In the genomic region with DNA sequence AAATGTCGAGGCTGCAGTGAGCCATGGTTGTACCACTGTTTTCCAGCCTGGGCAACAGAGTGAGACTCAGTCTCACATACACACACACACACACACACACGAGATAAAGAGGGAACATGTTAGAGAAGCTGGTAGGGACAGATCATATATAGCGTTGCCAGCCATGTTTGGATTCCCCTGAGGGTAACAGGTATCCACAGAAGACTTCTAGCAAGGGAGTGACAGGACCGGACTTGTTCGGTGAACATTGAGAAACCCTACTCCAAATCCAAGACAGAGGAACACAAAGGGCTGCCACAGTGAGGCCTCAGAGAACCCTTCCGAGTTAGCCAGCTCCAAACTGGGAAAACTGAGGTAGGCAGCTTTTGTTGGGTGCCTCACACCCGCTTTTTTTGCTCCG, we compare ENCODE assay signal across 20 cellular contexts. TPM values are rescaled to one million over a fixed set of nuclear protein-coding genes. Genes with fewer than 3 reads are reported as not detected.
DNase-seq lines count a peak whose midpoint lies in the region; ATAC-seq, FAIRE-seq and TF ChIP-seq lines count a peak whose summit lies in the region.
"Had no signal": no experiment of that assay in that cellular context is flagged by ENCODE, and none has a peak within 500 bp of the region (broad histone marks: within the 10 kb centered on the region; RNA-seq: fewer than 3 reads in every experiment).

No MANE protein-coding gene starts in this region.

- peak overlapping the region; percentile 27; the same call in 1 of the 2 replicates for H3K4me2 ChIP-seq in BLaER1
- H3K4me2 ChIP-seq in Karpas-422 (ENCODE audit: low read depth, low read length, poor library complexity, severe bottlenecking), result peak overlapping the region; percentile 59
- H3K4me2 ChIP-seq in mammary epithelial cell (ENCODE audit: insufficient read depth, low read depth, low read length), result peak overlapping the region; percentile 61
- peak overlapping the region; percentile 75; the same call in 1 of the 2 replicates for H3K4me2 ChIP-seq in HepG2 (ENCODE audit: low read depth, low read length)

- no peak for TF ChIP-seq POLR2A in HepG2 (IDR thresholded peaks at IDR 0.05; ENCODE audit: insufficient read depth in 1 of 2, low read depth in 2 of 2, low read length in 2 of 2)

- H3K27me3 Mint-ChIP-seq in progenitor cell of endocrine pancreas, result peaks cover 3% of the 10 kb centered on the region

- CTCF ChIA-PET in mammary epithelial cell (lab: Charles Lee; ENCODE audit: low non-redundant PET) (no interaction called here), HepG2 (lab: Yijun Ruan, JAX; ENCODE audit: low intra/inter-chr PET ratio, low total read pairs) (interaction anchor here (0.5 kb wide), 1 partner anchor 53 kb away, joined by 3 read pairs; no protein-coding TSS in a partner anchor)

- no peaks in the 10 kb centered on the region for H3K9me2 ChIP-seq in Karpas-422 (replicated peaks; ENCODE audit: insufficient read depth, low read length)

- H3K9ac ChIP-seq in BLaER1, result no peak overlapping the region
- H3K9ac ChIP-seq in Karpas-422 (ENCODE audit: low read length), result peak overlapping the region; percentile 31; the same call in 1 of the 2 replicates
- peak overlapping the region; percentile 5 for H3K9ac ChIP-seq in mammary epithelial cell (ENCODE audit: insufficient read depth, low read length)
- H3K9ac ChIP-seq in HepG2 (ENCODE audit: insufficient read depth, low read depth, low read length), result no peak overlapping the region

- no peaks in the 10 kb centered on the region for H3K36me3 Mint-ChIP-seq in progenitor cell of endocrine pancreas (ENCODE audit: insufficient read depth)

- no peak overlapping the region for H3K27ac ChIP-seq in BLaER1
- no peak overlapping the region for H3K27ac ChIP-seq in Karpas-422 (ENCODE audit: low read length)
- peak overlapping the region; percentile 67 for H3K27ac ChIP-seq in mammary epithelial cell (ENCODE audit: insufficient read depth, low read depth, low read length)
- H3K27ac ChIP-seq in HepG2 (ENCODE audit: extremely low read length, insufficient read depth, low read length), result no peak overlapping the region
- H3K27ac ChIP-seq: C4-2B had no signal

- TF ChIP-seq RAD21 in HepG2 (CRISPR knock-in tag; IDR thresholded peaks at IDR 0.05), result no peak

- H3K27me3 ChIP-seq in BLaER1 (no peaks in the 10 kb centered on the region), Karpas-422 (ENCODE audit: low read length) (no peaks in the 10 kb centered on the region), mammary epithelial cell (ENCODE audit: insufficient read depth, low read length) (no peaks in the 10 kb centered on the region), HepG2 (ENCODE audit: control insufficient read depth in 1 of 2, insufficient read depth in 2 of 2, low read length in 2 of 2) (peaks cover 0 to 8% of the 10 kb centered on the region in 2 experiments; a peak in 2 of 5 replicates)

- in situ Hi-C loops in mammary epithelial cell (cut with MboI; ENCODE audit: low sequenced_read_pairs in 2 of 2) (no loop called here), HepG2 (cut with HindIII; ENCODE audit: extremely low pct_ligation_motif_present, low pct_unique_long_range_greater_than_20kb) (no loop called here)

- intact Hi-C loops in mammary epithelial cell (cut with micrococcal nuclease), result no loop called here
- intact Hi-C loops in HepG2 (cut with micrococcal nuclease; ENCODE audit: unreplicated experiment), result no loop called here

- no peak overlapping the region for H3K4me3 Mint-ChIP-seq in progenitor cell of endocrine pancreas (ENCODE audit: low read depth)
- H3K4me3 Mint-ChIP-seq: HFFc6 had no signal

- POLR2A ChIA-PET in HepG2 (lab: Yijun Ruan, JAX), result interaction anchor here (1.0 to 1.8 kb wide), 2 partner anchors 11 to 110 kb away, joined by 3 to 5 read pairs; no protein-coding TSS in a partner anchor

- H3K27ac Mint-ChIP-seq in progenitor cell of endocrine pancreas, result no peak overlapping the region
- H3K27ac Mint-ChIP-seq: HFFc6 had no signal

- DNase-seq in Karpas-422 (no peak), mammary epithelial cell (peak; percentile 82), HepG2 (ENCODE audit: low spot score) (no peak), progenitor cell of endocrine pancreas (ENCODE audit: low spot score, unreplicated experiment) (no peak), GOT3 (lab: John Stamatoyannopoulos, UW) (no peak), COLO829 (ENCODE audit: low spot score) (no peak), inferior parietal cortex (ENCODE audit: extremely low spot score) (no peak)
- DNase-seq: DMS 273 treated with DMSO at 0.1 percent for 48 hours, GDM1, HFFc6, Kasumi-1, NCI-H1105 treated with DMSO at 0.1 percent for 48 hours, NCI-H187, NCI-H446 treated with DMSO at 0.1 percent for 48 hours, PC-3 had no signal

- dilution Hi-C loops in mammary epithelial cell (cut with HindIII; ENCODE audit: low sequenced_read_pairs), result no loop called here

- peaks cover 53% of the 10 kb centered on the region for H3K4me1 ChIP-seq in BLaER1
- H3K4me1 ChIP-seq in Karpas-422 (ENCODE audit: low read length), result peaks cover 30% of the 10 kb centered on the region
- peaks cover 42% of the 10 kb centered on the region for H3K4me1 ChIP-seq in mammary epithelial cell (ENCODE audit: insufficient read depth, low read length)
- peaks cover 26% of the 10 kb centered on the region for H3K4me1 ChIP-seq in HepG2 (ENCODE audit: insufficient read depth, low read length)

- H2AFZ ChIP-seq in Karpas-422 (ENCODE audit: low read length), result peak overlapping the region; percentile 76
- peak overlapping the region; percentile 84 for H2AFZ ChIP-seq in mammary epithelial cell (ENCODE audit: low read depth, low read length)
- no peak overlapping the region for H2AFZ ChIP-seq in HepG2 (ENCODE audit: low read length)

- BruUV-seq in mammary epithelial cell (replicated peaks; lab: Mats Ljungman, UMichigan), result no TSS peak
- no TSS peak for BruUV-seq in HepG2 (replicated peaks; lab: Mats Ljungman, UMichigan)

- no peaks in the 10 kb centered on the region for H3K9me3 Mint-ChIP-seq in progenitor cell of endocrine pancreas (ENCODE audit: low read depth)
- H3K9me3 Mint-ChIP-seq: HFFc6 had no signal

- H3K79me2 ChIP-seq in Karpas-422 (ENCODE audit: low read length) (peaks cover 13% of the 10 kb centered on the region), mammary epithelial cell (ENCODE audit: insufficient read depth, low read length) (peaks cover 13% of the 10 kb centered on the region), HepG2 (ENCODE audit: insufficient read depth, low read length) (peaks cover 12% of the 10 kb centered on the region)

- FAIRE-seq in HepG2 (lab: Jason Lieb, UNC), result no peak
- FAIRE-seq: A204.1, GM12878, GM18507 had no signal

- H3K4me3 ChIP-seq in BLaER1, result no peak overlapping the region
- H3K4me3 ChIP-seq in Karpas-422 (ENCODE audit: low read length), result peak overlapping the region; percentile 46; the same call in 1 of the 2 replicates
- H3K4me3 ChIP-seq in mammary epithelial cell (replicated peaks in 1 of 3; ENCODE audit: insufficient read depth in 1 of 3, low read depth in 2 of 3, low read length in 3 of 3), result no peak overlapping the region
- H3K4me3 ChIP-seq in HepG2 (replicated peaks in 1 of 3; ENCODE audit: insufficient read depth in 1 of 3, low read depth in 2 of 3, low read length in 3 of 3), result no peak overlapping the region
- H3K4me3 ChIP-seq: GM12878 had no signal

- H3K9me3 ChIP-seq in BLaER1 (no peaks in the 10 kb centered on the region), Karpas-422 (ENCODE audit: low read length) (no peaks in the 10 kb centered on the region), mammary epithelial cell (replicated peaks; ENCODE audit: insufficient read depth, low read length) (no peaks in the 10 kb centered on the region), HepG2 (ENCODE audit: low read length) (no peaks in the 10 kb centered on the region)

- TF ChIP-seq EP300 in HepG2 (IDR thresholded peaks at IDR 0.05; ENCODE audit: low read depth in 2 of 2, low read length in 2 of 2) (no peak), HepG2 (CRISPR knock-in tag; IDR thresholded peaks at IDR 0.05; ENCODE audit: borderline replicate concordance) (no peak)

- peaks cover 12% of the 10 kb centered on the region for H4K20me1 ChIP-seq in BLaER1
- peaks cover 7% of the 10 kb centered on the region; the same call in 1 of the 2 replicates for H4K20me1 ChIP-seq in Karpas-422 (ENCODE audit: insufficient read depth, low read depth, low read length)
- H4K20me1 ChIP-seq in mammary epithelial cell (ENCODE audit: insufficient read depth, low read length), result no peaks in the 10 kb centered on the region
- H4K20me1 ChIP-seq in HepG2 (ENCODE audit: insufficient read depth, low read length), result no peaks in the 10 kb centered on the region

- TF ChIP-seq CTCF in mammary epithelial cell (conservative IDR thresholded peaks at IDR 0.05 in 1 of 2, IDR thresholded peaks at IDR 0.05 in 1 of 2; ENCODE audit: extremely low read depth in 1 of 2, insufficient read depth in 1 of 2, low read depth in 1 of 2, low read length in 2 of 2) (no peak), HepG2 (CRISPR knock-in tag; IDR thresholded peaks at IDR 0.05) (no peak), progenitor cell of endocrine pancreas (IDR thresholded peaks at IDR 0.05; ENCODE audit: unreplicated experiment) (no peak)

- 7% methylated on average over 5 of the region's 8 CpGs for WGBS in mammary epithelial cell (ENCODE audit: low coverage, missing lambda C conversion rate)
- WGBS in HepG2 (ENCODE audit: low lambda C conversion rate), result 77% methylated on average over 8 of the region's 8 CpGs

- peaks cover 9% of the 10 kb centered on the region for H3K4me1 Mint-ChIP-seq in progenitor cell of endocrine pancreas (ENCODE audit: low read depth)

- no peaks in the 10 kb centered on the region for H3K36me3 ChIP-seq in BLaER1
- H3K36me3 ChIP-seq in Karpas-422 (ENCODE audit: insufficient read depth, low read length), result no peaks in the 10 kb centered on the region
- H3K36me3 ChIP-seq in mammary epithelial cell (ENCODE audit: insufficient read depth, low read length), result no peaks in the 10 kb centered on the region
- H3K36me3 ChIP-seq in HepG2 (replicated peaks in 1 of 2; ENCODE audit: control insufficient read depth in 1 of 2, insufficient read depth in 2 of 2, low read length in 2 of 2), result no peaks in the 10 kb centered on the region

- ATAC-seq in HepG2, result no peak
- ATAC-seq: GM12878, PC-3 had no signal

RNA-seq across cellular contexts. Expression of a gene that starts 3.7 kb away (rescaled TPM):
- total RNA-seq in Karpas-422 (2014; rRNA removed; shearing (Covaris generic); ENCODE audit: low replicate concordance), result 184 and 248 TPM in 2 replicates
- total RNA-seq in mammary epithelial cell, result 100 to 1,000 TPM; 349 to 468 TPM
- polyA plus RNA-seq in mammary epithelial cell, result 282 TPM
- polyA minus RNA-seq in mammary epithelial cell, result 291 TPM
- total RNA-seq in HepG2 (2016; rRNA removed; fragmentation: Illumina TruSeq; extraction: Trizol), result 134 and 166 TPM in 2 replicates
- total RNA-seq in HepG2 (2016; cell fraction: cytosol; rRNA removed; fragmentation: Illumina TruSeq; extraction: Trizol; ENCODE audit: low read depth), result 35.5 and 37.6 TPM in 2 replicates
- total RNA-seq in HepG2 (2016; cell fraction: insoluble cytoplasmic fraction; rRNA removed; fragmentation: Illumina TruSeq; extraction: Trizol), result 133 and 171 TPM in 2 replicates
- total RNA-seq in HepG2 (2016; cell fraction: membrane; rRNA removed; fragmentation: Illumina TruSeq; extraction: Trizol), result 59.1 and 63.3 TPM in 2 replicates
- 64.5 and 74.2 TPM in 2 replicates for total RNA-seq in HepG2 (2016; cell fraction: nucleus; rRNA removed; fragmentation: Illumina TruSeq; extraction: Trizol)
- 103 and 142 TPM in 2 replicates for polyA plus RNA-seq in HepG2 (2011; rRNA removed)
- polyA plus RNA-seq in HepG2 (2011; cell fraction: cytosol; rRNA removed), result 112 and 159 TPM in 2 replicates
- polyA plus RNA-seq in HepG2 (2011; cell fraction: nucleus; rRNA removed), result 105 and 142 TPM in 2 replicates
- 149 and 254 TPM in 2 replicates for polyA plus RNA-seq in HepG2 (2012)
- 26.3 and 26.7 TPM in 2 replicates for polyA plus RNA-seq in HepG2 (2016; cell fraction: cytosol; fragmentation: Illumina TruSeq; extraction: Trizol; ENCODE audit: low read depth)
- 147 and 154 TPM in 2 replicates for polyA plus RNA-seq in HepG2 (2016; cell fraction: insoluble cytoplasmic fraction; fragmentation: Illumina TruSeq; extraction: Trizol; ENCODE audit: low read depth)
- 40.9 and 46.0 TPM in 2 replicates for polyA plus RNA-seq in HepG2 (2016; cell fraction: membrane; fragmentation: Illumina TruSeq; extraction: Trizol; ENCODE audit: low read depth)
- 89.4 and 93.0 TPM in 2 replicates for polyA plus RNA-seq in HepG2 (2016; cell fraction: nucleus; fragmentation: Illumina TruSeq; extraction: Trizol; ENCODE audit: insufficient read depth, low read depth)
- 99.8 and 124 TPM in 2 replicates for polyA minus RNA-seq in HepG2 (2011; rRNA and poly(A)+ RNA removed; ENCODE audit: low replicate concordance)
- polyA minus RNA-seq in HepG2 (2011; cell fraction: cytosol; rRNA and poly(A)+ RNA removed), result 50.9 and 77.1 TPM in 2 replicates
- 83.3 and 131 TPM in 2 replicates for polyA minus RNA-seq in HepG2 (2011; cell fraction: nucleus; rRNA and poly(A)+ RNA removed)
- 135 TPM in 2 replicates for total RNA-seq in progenitor cell of endocrine pancreas

RNA-seq across cellular contexts. Expression of a gene that starts 39.3 kb away (rescaled TPM):
- total RNA-seq in Karpas-422 (2014; rRNA removed; shearing (Covaris generic); ENCODE audit: low replicate concordance), result 0.43 and 1.2 TPM in 2 replicates
- total RNA-seq in mammary epithelial cell, result 10 to 100 TPM; 34.7 to 36.0 TPM
- polyA plus RNA-seq in mammary epithelial cell, result 17.4 TPM
- polyA minus RNA-seq in mammary epithelial cell, result 49.9 TPM
- total RNA-seq in HepG2 (2016; rRNA removed; fragmentation: Illumina TruSeq; extraction: Trizol), result 3.1 and 4.0 TPM in 2 replicates
- 1.9 and 2.7 TPM in 2 replicates for total RNA-seq in HepG2 (2016; cell fraction: cytosol; rRNA removed; fragmentation: Illumina TruSeq; extraction: Trizol; ENCODE audit: low read depth)
- total RNA-seq in HepG2 (2016; cell fraction: insoluble cytoplasmic fraction; rRNA removed; fragmentation: Illumina TruSeq; extraction: Trizol), result 2.4 and 4.3 TPM in 2 replicates
- total RNA-seq in HepG2 (2016; cell fraction: membrane; rRNA removed; fragmentation: Illumina TruSeq; extraction: Trizol), result 1.9 and 2.3 TPM in 2 replicates
- total RNA-seq in HepG2 (2016; cell fraction: nucleus; rRNA removed; fragmentation: Illumina TruSeq; extraction: Trizol), result 7.6 and 9.5 TPM in 2 replicates
- polyA plus RNA-seq in HepG2 (2011; rRNA removed), result 6.6 and 7.8 TPM in 2 replicates
- polyA plus RNA-seq in HepG2 (2011; cell fraction: cytosol; rRNA removed), result 3.6 and 4.4 TPM in 2 replicates
- polyA plus RNA-seq in HepG2 (2011; cell fraction: nucleus; rRNA removed), result 23.5 and 27.3 TPM in 2 replicates
- 5.9 and 7.3 TPM in 2 replicates for polyA plus RNA-seq in HepG2 (2012)
- polyA plus RNA-seq in HepG2 (2016; cell fraction: cytosol; fragmentation: Illumina TruSeq; extraction: Trizol; ENCODE audit: low read depth), result 0.35 and 0.41 TPM in 2 replicates
- 2.4 and 3.9 TPM in 2 replicates for polyA plus RNA-seq in HepG2 (2016; cell fraction: insoluble cytoplasmic fraction; fragmentation: Illumina TruSeq; extraction: Trizol; ENCODE audit: low read depth)
- polyA plus RNA-seq in HepG2 (2016; cell fraction: membrane; fragmentation: Illumina TruSeq; extraction: Trizol; ENCODE audit: low read depth), result 0.68 TPM in 2 replicates
- 18.1 and 20.4 TPM in 2 replicates for polyA plus RNA-seq in HepG2 (2016; cell fraction: nucleus; fragmentation: Illumina TruSeq; extraction: Trizol; ENCODE audit: insufficient read depth, low read depth)
- polyA minus RNA-seq in HepG2 (2011; rRNA and poly(A)+ RNA removed; ENCODE audit: low replicate concordance), result 25.8 and 30.0 TPM in 2 replicates
- 7.9 and 9.1 TPM in 2 replicates for polyA minus RNA-seq in HepG2 (2011; cell fraction: cytosol; rRNA and poly(A)+ RNA removed)
- 13.4 and 15.3 TPM in 2 replicates for polyA minus RNA-seq in HepG2 (2011; cell fraction: nucleus; rRNA and poly(A)+ RNA removed)
- 33.7 and 38.7 TPM in 2 replicates for total RNA-seq in progenitor cell of endocrine pancreas

Comparison
In these comparisons a context has a peak if more than half of its experiments do, and no peak if none do; other contexts are left out.
1. H3K9ac ChIP-seq: peak in Karpas-422 (single experiment) and mammary epithelial cell (single experiment); none in BLaER1 (single experiment) and HepG2 (single experiment).
2. Peak in every context shown above with its lines, with median percentiles within 50 percentile points of each other: H3K4me2 ChIP-seq.